ENCODE assay signal across 8 cellular contexts in genomic region chr12:14948672-14949071, GRCh38. TPM values are rescaled to one million over a fixed set of nuclear protein-coding genes. Genes with fewer than 3 reads are reported as not detected.
DNase-seq lines count a peak whose midpoint lies in the region; ATAC-seq and TF ChIP-seq lines count a peak whose summit lies in the region.

No MANE protein-coding gene starts in this region.

- H3K9me3 ChIP-seq in RWPE2 (ENCODE audit: severe bottlenecking): no peaks in the 10 kb centered on the region

- peaks cover 16% of the 10 kb centered on the region for H3K36me3 ChIP-seq in RWPE2 (ENCODE audit: low read depth)

- peak overlapping the region in 2 of 5 experiments; percentile 12 to 21 for H3K4me3 Mint-ChIP-seq in brain

- DNase-seq in Caki2 (ENCODE audit: low read depth): peak; percentile 36
- peak; percentile 40 for DNase-seq in GM19238 (ENCODE audit: insufficient read length, low spot score)
- no peak for DNase-seq in RWPE2 (ENCODE audit: low spot score)
- DNase-seq in islet precursor cell: peak; percentile 74
- DNase-seq in stimulated activated CD8-positive, alpha-beta memory T cell treated with anti-CD3 and anti-CD28 coated beads, Interleukin-4, amount 100 ng/mL, for 48 hours: peak; percentile 45
- DNase-seq in ureter (ENCODE audit: low spot score): no peak

- no peak overlapping the region for H3K27ac ChIP-seq in RWPE2 (ENCODE audit: poor library complexity, severe bottlenecking)

- no peaks in the 10 kb centered on the region for H3K27me3 ChIP-seq in RWPE2 (ENCODE audit: insufficient read depth, poor library complexity, severe bottlenecking)

- H3K27ac Mint-ChIP-seq in brain: peak overlapping the region in 4 of 5 experiments; percentile 44 to 91 (median 84)

- peaks cover 63% of the 10 kb centered on the region for H3K4me1 Mint-ChIP-seq in brain

- TF ChIP-seq CTCF in RWPE2 (IDR thresholded peaks at IDR 0.05; ENCODE audit: poor library complexity, severe bottlenecking): no peak
- TF ChIP-seq CTCF in brain (conservative IDR thresholded peaks at IDR 0.05): no peak

- in situ Hi-C loops in Caki2 (cut with HindIII; ENCODE audit: low pct_unique_long_range_greater_than_20kb, low sequenced_read_pairs): no loop called here

- no peak overlapping the region for H3K4me3 ChIP-seq in RWPE2 (ENCODE audit: severe bottlenecking)

- ATAC-seq in HG03175 (IDR thresholded peaks at IDR 0.05; ENCODE audit: unreplicated experiment): peak; percentile 92
- ATAC-seq in RWPE2 (ENCODE audit: low read depth): peak; percentile 49; the same call in 2 of the 3 replicates

- H3K4me1 ChIP-seq in RWPE2 (ENCODE audit: insufficient read depth, poor library complexity, severe bottlenecking): peaks cover 21% of the 10 kb centered on the region

- H3K9me3 Mint-ChIP-seq in brain: no peaks in the 10 kb centered on the region

- no peaks in the 10 kb centered on the region for H3K27me3 Mint-ChIP-seq in brain

- no peaks in the 10 kb centered on the region for H3K36me3 Mint-ChIP-seq in brain

RNA-seq across cellular contexts. Expression of gene ERP27, which starts 10.3 kb away (rescaled TPM):
- not detected in 2 replicates for total RNA-seq in Caki2 (2014; rRNA removed; shearing (Covaris generic); ENCODE audit: low replicate concordance)
- polyA plus RNA-seq in brain (ENCODE audit: insufficient read depth, low read depth, low replicate concordance): not detected
- total RNA-seq in ureter: 122 TPM

RNA-seq across cellular contexts. Expression of gene ARHGDIB, which starts 12.7 kb away (rescaled TPM):
- total RNA-seq in Caki2 (2014; rRNA removed; shearing (Covaris generic); ENCODE audit: low replicate concordance): 3.8 and 11.8 TPM in 2 replicates
- polyA plus RNA-seq in brain (ENCODE audit: insufficient read depth, low read depth, low replicate concordance): 38.1 TPM
- total RNA-seq in ureter: 264 TPM

RNA-seq across cellular contexts. Expression of gene PDE6H, which starts 24.2 kb away (rescaled TPM):
- not detected in 2 replicates for total RNA-seq in Caki2 (2014; rRNA removed; shearing (Covaris generic); ENCODE audit: low replicate concordance)
- not detected for polyA plus RNA-seq in brain (ENCODE audit: insufficient read depth, low read depth, low replicate concordance)
- total RNA-seq in ureter: not detected

Comparison
In these comparisons a context has a peak if more than half of its experiments do, and no peak if none do; other contexts are left out.
1. DNase-seq: peak in Caki2 (single experiment), GM19238 (single experiment), islet precursor cell (single experiment) and stimulated activated CD8-positive, alpha-beta memory T cell treated with anti-CD3 and anti-CD28 coated beads, Interleukin-4, amount 100 ng/mL, for 48 hours (single experiment); none in RWPE2 (single experiment) and ureter (single experiment).
2. RNA of gene ERP27, which starts 10.3 kb away (total RNA-seq): 122 TPM in ureter (single experiment); not detected in Caki2; every median in the first group is over 100 times any median in the second.
3. RNA of gene ARHGDIB, which starts 12.7 kb away (total RNA-seq): 264 TPM in ureter (single experiment); 3.8 to 11.8 TPM in Caki2; every median in the first group is over 10 times any median in the second.